10 cellular contexts compared by ENCODE assay signal in the genomic region with DNA sequence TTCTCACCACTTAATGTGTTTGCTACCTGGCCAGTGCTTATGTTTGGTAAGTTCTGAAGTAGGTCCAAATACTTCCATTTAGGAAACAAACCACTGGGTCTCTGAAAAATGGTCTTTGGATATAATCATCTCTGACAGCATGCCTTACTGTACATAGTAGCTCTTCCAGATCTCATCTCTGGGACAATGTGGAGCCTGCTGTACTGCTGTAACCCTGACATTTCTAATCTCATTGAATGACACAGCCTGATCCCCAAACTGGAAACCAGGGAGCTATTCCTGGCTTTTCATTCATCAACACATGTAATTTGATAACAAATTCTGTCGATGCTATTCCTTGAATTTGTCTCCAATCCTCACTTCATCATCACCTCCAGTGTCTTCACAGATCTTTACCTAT.
"Had no signal": no experiment of that assay in that cellular context is flagged by ENCODE, and none has a peak within 500 bp of the region (broad histone marks: within the 10 kb centered on the region; RNA-seq: fewer than 3 reads in every experiment).

No MANE protein-coding gene starts in this region.

- H3K4me3 ChIP-seq: GM23248, GM23338, HAP-1 had no signal

- H3K9me3 ChIP-seq: HAP-1 had no signal

- FAIRE-seq: H1 had no signal

- H3K4me1 ChIP-seq: HAP-1 had no signal

- H3K27ac ChIP-seq: GM23248 had no signal

- DNase-seq: GM23248, GOT3, H7, H9, HCEC 1CT, HFFc6 had no signal

- H3K36me3 ChIP-seq: HAP-1 had no signal

- ATAC-seq: GM23338, HCT116 had no signal
